ENCODE assay signal across 28 cellular contexts in the genomic region with DNA sequence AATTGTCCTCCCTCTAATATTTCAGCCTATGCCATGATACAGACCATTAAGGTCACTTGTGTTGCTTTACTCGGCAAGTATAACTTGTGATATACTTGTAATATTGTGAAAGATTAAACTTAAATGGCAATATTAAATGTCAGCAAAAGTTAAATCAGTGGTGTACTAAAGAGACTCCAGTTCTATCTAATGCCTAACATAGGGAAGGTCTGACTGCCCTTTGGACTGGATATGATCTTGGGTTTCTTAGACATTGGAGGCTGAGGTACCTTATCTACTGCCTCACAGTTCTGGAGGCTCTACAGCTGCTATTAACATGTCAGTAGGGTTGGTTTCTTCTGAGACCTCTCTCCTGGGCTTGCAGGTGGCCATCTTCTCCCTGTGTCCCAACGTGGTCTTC.
"Had no signal": no experiment of that assay in that cellular context is flagged by ENCODE, and none has a peak within 500 bp of the region (broad histone marks: within the 10 kb centered on the region; RNA-seq: fewer than 3 reads in every experiment).

No MANE protein-coding gene starts in this region.

- H3K4me2 ChIP-seq: neural progenitor cell had no signal

- H3K36me3 ChIP-seq: neutrophil, pancreas, prostate gland, suprapubic skin, thoracic aorta, tibial artery, uterus had no signal

- H3K9ac ChIP-seq: neural progenitor cell had no signal

- H3K9me3 ChIP-seq: neutrophil, pancreas, prostate gland, uterus had no signal

- FAIRE-seq: islet of Langerhans, kidney, pancreas had no signal

- H3K27ac ChIP-seq: left ventricle myocardium inferior, neural progenitor cell, neutrophil, pancreas, prostate gland, skin epidermis, suprapubic skin, thoracic aorta, tibial artery, uterus had no signal

- H3K27me3 ChIP-seq: neural progenitor cell, neutrophil, pancreas, suprapubic skin, tibial artery, uterus had no signal

- H2AFZ ChIP-seq: neural progenitor cell had no signal

- DNase-seq: hypothalamus; immature natural killer cell; kidney; left ventricle myocardium inferior; naive B cell; natural killer cell; nephron progenitor cell; occipital lobe; pancreas; posterior cingulate gyrus; retina; right cardiac atrium; stimulated activated CD4-positive, alpha-beta T cell treated with anti-CD3 and anti-CD28 coated beads, Interleukin-12 subunit alpha, Interleukin-12 subunit beta, amount 100 ng/mL, for 4 hours; stimulated activated CD4-positive, alpha-beta T cell treated with anti-CD3 and anti-CD28 coated beads, Interleukin-15, amount 100 ng/mL, for 24 hours; stimulated activated CD4-positive, alpha-beta T cell treated with anti-CD3 and anti-CD28 coated beads, Interleukin-2, amount 100 ng/mL, for 24 hours; stimulated activated CD4-positive, alpha-beta T cell treated with anti-CD3 and anti-CD28 coated beads, Interleukin-4, amount 100 ng/mL, for 1 hour; stimulated activated naive CD4-positive, alpha-beta T cell; tibial artery; uterus had no signal

- H3K4me3 ChIP-seq: left ventricle myocardium inferior, lung, neural progenitor cell, pancreas, prostate gland, skin epidermis, suprapubic skin, thoracic aorta, tibial artery, uterus had no signal

- H3K4me1 ChIP-seq: neural progenitor cell, pancreas, prostate gland, suprapubic skin, tibial artery, uterus had no signal

- ATAC-seq: natural killer cell, pancreas, right cardiac atrium, sciatic nerve had no signal
